ENCODE assay signal across 8 cellular contexts in the genomic region with DNA sequence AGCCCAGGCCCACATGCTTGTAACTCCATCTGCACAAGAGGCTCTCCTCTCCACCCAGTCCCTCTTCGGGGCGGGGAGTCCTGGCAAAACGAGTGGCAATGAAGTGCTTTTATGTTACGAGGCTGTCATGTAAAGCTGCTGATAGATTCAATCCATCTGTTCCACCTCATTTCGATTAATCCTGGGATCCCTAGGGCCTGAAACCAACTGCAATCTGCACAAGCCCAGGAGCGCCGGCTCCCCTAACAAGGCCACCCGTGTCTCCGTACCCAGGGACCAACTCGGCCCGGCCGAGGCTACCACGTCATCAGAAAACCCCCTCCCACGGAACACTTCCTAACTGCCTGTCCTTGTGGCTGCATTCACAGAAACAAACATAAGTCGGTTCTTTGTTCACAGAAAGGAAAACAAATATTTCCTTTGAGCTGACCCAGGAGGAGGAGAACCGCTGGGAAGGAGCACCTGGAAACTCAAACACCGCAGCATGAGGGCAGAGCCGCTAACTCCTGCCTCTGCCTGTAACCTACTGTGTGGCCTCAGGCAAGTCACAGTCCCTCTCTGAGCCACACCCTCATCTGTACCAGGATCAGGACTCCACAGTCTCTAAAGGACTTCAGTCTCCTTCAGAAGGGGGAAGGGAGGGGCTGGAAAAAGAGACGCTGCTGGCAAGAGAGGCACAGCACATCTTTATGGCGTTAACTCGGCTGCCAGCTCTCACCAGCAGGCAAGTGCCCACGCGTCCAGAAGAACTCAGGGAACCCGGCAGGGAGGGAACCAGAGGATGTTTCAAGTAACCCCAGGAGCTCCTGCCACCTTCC. TPM values are rescaled to one million over a fixed set of nuclear protein-coding genes. Genes with fewer than 3 reads are reported as not detected.
DNase-seq lines count a peak whose midpoint lies in the region; ATAC-seq, FAIRE-seq and TF ChIP-seq lines count a peak whose summit lies in the region.

No MANE protein-coding gene starts in this region.

- CTCF ChIA-PET in GM12878 (lab: Yijun Ruan, JAX), result interaction anchor here (1.0 to 6.0 kb wide), 5 partner anchors 14 to 45 kb away, joined by 3 to 48 read pairs (median 38); no protein-coding TSS in a partner anchor

- SMC1A ChIA-PET in GM12878 (lab: Charles Lee; ENCODE audit: uncharacterized antibody, unreplicated experiment), result interaction anchor here (1.2 to 22.7 kb wide), 4 partner anchors 18 to 47 kb away, joined by 3 to 349 read pairs (median 130); a partner anchor contains a TSS

- TF ChIP-seq POLR2A in GM12878 (IDR thresholded peaks at IDR 0.05; ENCODE audit: low read depth, low read length), result no peak

- BruUV-seq in GM12878 (replicated peaks; lab: Mats Ljungman, UMichigan), result no TSS peak

- no peak for ATAC-seq in GM12878

- no peaks in the 10 kb centered on the region for H4K20me1 ChIP-seq in GM12878 (ENCODE audit: control insufficient read depth, insufficient read depth)

- intact Hi-C loops in GM12878 (cut with micrococcal nuclease; ENCODE audit: unreplicated experiment), result no loop called here
- intact Hi-C loops in tibial artery (cut with DNase I; ENCODE audit: low total_unique reads), result no loop called here

- no peaks in the 10 kb centered on the region for H3K79me1 ChIP-seq in trophoblast cell (ENCODE audit: low read length)

- H2BK12ac ChIP-seq in trophoblast cell (ENCODE audit: low read length), result no peak overlapping the region

- H2AK5ac ChIP-seq in trophoblast cell (ENCODE audit: low read length), result no peak overlapping the region

- no peak overlapping the region for H4K12ac ChIP-seq in trophoblast cell (ENCODE audit: low read depth, low read length)

- no peak overlapping the region for H2BK5ac ChIP-seq in trophoblast cell (ENCODE audit: low read depth, low read length, poor library complexity)

- peak; percentile 62 for DNase-seq in ELF-1 (ENCODE audit: low read depth, low spot score)
- DNase-seq in NCI-H510A (lab: John Stamatoyannopoulos, UW), result peak; percentile 57
- no peak for DNase-seq in GM12878 (ENCODE audit: low read depth, low spot score)
- peak; percentile 41 to 72 for DNase-seq in trophoblast cell
- no peak for DNase-seq in OCI-M2 (lab: John Stamatoyannopoulos, UW; ENCODE audit: unreplicated experiment)
- DNase-seq in tibial artery, result no peak
- DNase-seq in effector CD8-positive, alpha-beta T cell (lab: John Stamatoyannopoulos, UW), result no peak
- no peak for DNase-seq in HAP-1 (ENCODE audit: low spot score in 2 of 2)

- H3K9ac ChIP-seq in GM12878 (ENCODE audit: control insufficient read depth, insufficient read depth, low read length), result peak overlapping the region; percentile 11
- H3K9ac ChIP-seq in trophoblast cell (ENCODE audit: low read length), result no peak overlapping the region

- H3K36me3 ChIP-seq in GM12878 (ENCODE audit: control insufficient read depth in 2 of 2, insufficient read depth in 2 of 2, low read length in 1 of 2) (peaks cover 0 to 21% of the 10 kb centered on the region in 2 experiments; a peak in 3 of 4 replicates), trophoblast cell (ENCODE audit: control insufficient read depth in 1 of 2, insufficient read depth in 2 of 2, low read length in 2 of 2) (no peaks in the 10 kb centered on the region), tibial artery (no peaks in the 10 kb centered on the region), HAP-1 (replicated peaks) (0 out of 2 replicates have a peak, but pooled peaks cover 3% of the 10 kb centered on the region)

- RAD21 ChIA-PET in GM12878 (lab: Charles Lee; ENCODE audit: unreplicated experiment), result interaction anchor here (7.7 to 9.2 kb wide), 3 partner anchors 14 to 45 kb away, joined by 73 to 104 read pairs (median 79); a partner anchor contains a TSS

- H3K27ac ChIP-seq in GM12878 (ENCODE audit: control insufficient read depth, insufficient read depth), result peak overlapping the region; percentile 99
- no peak overlapping the region for H3K27ac ChIP-seq in trophoblast cell (ENCODE audit: low read depth, low read length)
- no peak overlapping the region for H3K27ac ChIP-seq in tibial artery

- H3K9me3 ChIP-seq in GM12878 (replicated peaks; ENCODE audit: control insufficient read depth, insufficient read depth, low read length) (no peaks in the 10 kb centered on the region), trophoblast cell (ENCODE audit: insufficient read depth, low read depth, low read length) (no peaks in the 10 kb centered on the region), tibial artery (no peaks in the 10 kb centered on the region), HAP-1 (no peaks in the 10 kb centered on the region)

- H3K4me1 ChIP-seq in GM12878 (ENCODE audit: control insufficient read depth, insufficient read depth, low read length) (peaks cover 97% of the 10 kb centered on the region), trophoblast cell (ENCODE audit: control insufficient read depth in 1 of 2, insufficient read depth in 2 of 2, low read length in 2 of 2) (peaks cover 6 to 8% of the 10 kb centered on the region in 2 experiments), tibial artery (peaks cover 0 to 15% (median 0%) of the 10 kb centered on the region in 4 donors), HAP-1 (no peaks in the 10 kb centered on the region)

- no peak overlapping the region for H3K23ac ChIP-seq in trophoblast cell (ENCODE audit: low read length)

- H3K4me2 ChIP-seq in GM12878 (ENCODE audit: control insufficient read depth, insufficient read depth) (peak overlapping the region; percentile 39), trophoblast cell (ENCODE audit: low read length) (no peak overlapping the region)

- peaks cover 96% of the 10 kb centered on the region for H3K79me2 ChIP-seq in GM12878 (ENCODE audit: control insufficient read depth, insufficient read depth, low read length)
- no peaks in the 10 kb centered on the region for H3K79me2 ChIP-seq in trophoblast cell (ENCODE audit: control insufficient read depth, insufficient read depth, low read length, poor library complexity)

- peak overlapping the region; percentile 21; the same call in 1 of the 2 replicates for H3K4me3 ChIP-seq in GM12878
- H3K4me3 ChIP-seq in trophoblast cell (ENCODE audit: low read depth, low read length), result no peak overlapping the region
- H3K4me3 ChIP-seq in tibial artery, result no peak overlapping the region
- H3K4me3 ChIP-seq in HAP-1, result no peak overlapping the region

- in situ Hi-C loops in GM12878 (cut with MboI), result loop anchor here (25.0 kb wide), 1 partner anchor 1392 kb away; no protein-coding TSS in a partner anchor
- in situ Hi-C loops in HAP-1 (cut with MboI; ENCODE audit: low sequenced_read_pairs), result no loop called here

- no peak overlapping the region for H2AFZ ChIP-seq in GM12878 (ENCODE audit: control insufficient read depth, low read depth, low read length)
- H2AFZ ChIP-seq in trophoblast cell (ENCODE audit: insufficient read depth, low read length, poor library complexity), result no peak overlapping the region

- 36% methylated on average over 24 of the region's 24 CpGs for WGBS in GM12878 (ENCODE audit: insufficient coverage, insufficient replicate concordance, low lambda C conversion rate, missing lambda C conversion rate)
- WGBS in trophoblast cell (ENCODE audit: extremely low coverage, insufficient coverage, insufficient read length), result no CpG with 5 or more reads among the region's 24 CpGs

- POLR2A ChIA-PET in GM12878 (lab: Charles Lee), result interaction anchor here (0.7 to 1.5 kb wide), 3 partner anchors 14 to 30 kb away, joined by 3 to 6 read pairs (median 3); no protein-coding TSS in a partner anchor

- peak in 1 of 2 experiments; percentile 12; a peak in 2 of 4 replicates for TF ChIP-seq EP300 in GM12878 (IDR thresholded peaks at IDR 0.05; ENCODE audit: borderline replicate concordance in 1 of 2, control insufficient read depth in 1 of 2, low read depth in 2 of 2, low read length in 2 of 2)

- TF ChIP-seq CTCF in GM12878 (IDR thresholded peaks at IDR 0.05 in 2 of 3, conservative IDR thresholded peaks at IDR 0.05 in 1 of 3; ENCODE audit: control insufficient read depth in 2 of 3, extremely low read depth in 1 of 3, insufficient read depth in 1 of 3, low read depth in 3 of 3, low read length in 3 of 3) (no peak), tibial artery (IDR thresholded peaks at IDR 0.05) (no peak)

- H3K27me3 ChIP-seq in GM12878 (replicated peaks in 1 of 2; ENCODE audit: control insufficient read depth in 2 of 2, insufficient read depth in 2 of 2, low read length in 1 of 2) (no peaks in the 10 kb centered on the region), trophoblast cell (ENCODE audit: insufficient read depth, low read length) (no peaks in the 10 kb centered on the region), tibial artery (peaks cover 0 to 25% of the 10 kb centered on the region in 2 donors), HAP-1 (ENCODE audit: low read depth) (no peaks in the 10 kb centered on the region)

- H2BK120ac ChIP-seq in trophoblast cell (ENCODE audit: insufficient read depth, low read length, poor library complexity), result no peak overlapping the region

- FAIRE-seq in GM12878 (lab: Jason Lieb, UNC), result no peak

- no peak for TF ChIP-seq RAD21 in GM12878 (IDR thresholded peaks at IDR 0.05; ENCODE audit: insufficient read depth, low read depth, low read length)

- H3K18ac ChIP-seq in trophoblast cell (ENCODE audit: low read length), result no peak overlapping the region

- no peak overlapping the region for H4K8ac ChIP-seq in trophoblast cell (ENCODE audit: low read depth, low read length)

- H3K14ac ChIP-seq in trophoblast cell (ENCODE audit: low read length), result no peak overlapping the region

- no peak overlapping the region for H4K91ac ChIP-seq in trophoblast cell (ENCODE audit: low read depth, low read length)

- no peak overlapping the region for H3K4ac ChIP-seq in trophoblast cell (ENCODE audit: low read depth, low read length)

TF ChIP-seq in GM12878, 131 proteins besides CTCF, POLR2A, EP300 and RAD21 (continues in another document):
- TF ChIP-seq YBX1 (IDR thresholded peaks at IDR 0.05), result no peak
- no peak for TF ChIP-seq SIN3A (IDR thresholded peaks at IDR 0.05; ENCODE audit: low read depth, low read length)

RNA-seq across cellular contexts. Expression of a gene that starts 47.8 kb away (rescaled TPM):
- 423 and 447 TPM in 2 replicates for total RNA-seq in GM12878 (2013; cell fraction: nucleolus; rRNA removed)
- total RNA-seq in GM12878 (2014; rRNA removed) (48.4 and 48.8 TPM in 2 replicates), GM12878 (2014; rRNA removed; fragmentation: Illumina TruSeq; extraction: Trizol) (35.7 and 41.3 TPM in 2 replicates), GM12878 (2021) (71.3 and 79.6 TPM in 2 replicates)
- polyA plus RNA-seq in GM12878 (2011; ENCODE audit: low read depth), result 18.5 TPM
- polyA plus RNA-seq in GM12878 (2011; rRNA removed) (37.2 and 39.7 TPM in 2 replicates), GM12878 (2014; fragmentation: Illumina TruSeq; extraction: Trizol) (20.2 and 31.3 TPM in 2 replicates), GM12878 (2014; fragmentation: Nextera tagmentation; extraction: Ambion mirVana) (1 to 10 TPM; 4.0 to 7.0 TPM), GM12878 (2014; rRNA removed) (53.5 and 66.2 TPM in 2 replicates), GM12878 (2016; fragmentation: Nextera tagmentation; extraction: Ambion mirVana) (10 to 100 TPM; 28.9 to 33.4 TPM)
- 37.8 and 40.4 TPM in 2 replicates for polyA plus RNA-seq in GM12878 (2011; cell fraction: cytosol; rRNA removed)
- polyA plus RNA-seq in GM12878 (2011; cell fraction: nucleus; rRNA removed), result 123 and 167 TPM in 2 replicates
- 34.9 and 39.6 TPM in 2 replicates for polyA plus RNA-seq in GM12878 (2012)
- 69.8 and 107 TPM in 2 replicates for polyA minus RNA-seq in GM12878 (2011; rRNA and poly(A)+ RNA removed)
- polyA minus RNA-seq in GM12878 (2011; cell fraction: cytosol; rRNA and poly(A)+ RNA removed), result 26.6 and 28.2 TPM in 2 replicates
- polyA minus RNA-seq in GM12878 (2011; cell fraction: nucleus; rRNA and poly(A)+ RNA removed), result 97.0 and 159 TPM in 2 replicates
- polyA plus RNA-seq in trophoblast cell (2013), result 3.1 and 3.4 TPM in 2 replicates

Comparison
In these comparisons a context has a peak if more than half of its experiments do, and no peak if none do; other contexts are left out.
1. DNase-seq: peak in ELF-1 (single experiment), NCI-H510A (single experiment) and trophoblast cell (2 of 2); none in GM12878 (single experiment), OCI-M2 (single experiment), tibial artery (0 of 2), effector CD8-positive, alpha-beta T cell (single experiment) and HAP-1 (0 of 2).